23 cellular contexts compared by ENCODE assay signal in the genomic region with DNA sequence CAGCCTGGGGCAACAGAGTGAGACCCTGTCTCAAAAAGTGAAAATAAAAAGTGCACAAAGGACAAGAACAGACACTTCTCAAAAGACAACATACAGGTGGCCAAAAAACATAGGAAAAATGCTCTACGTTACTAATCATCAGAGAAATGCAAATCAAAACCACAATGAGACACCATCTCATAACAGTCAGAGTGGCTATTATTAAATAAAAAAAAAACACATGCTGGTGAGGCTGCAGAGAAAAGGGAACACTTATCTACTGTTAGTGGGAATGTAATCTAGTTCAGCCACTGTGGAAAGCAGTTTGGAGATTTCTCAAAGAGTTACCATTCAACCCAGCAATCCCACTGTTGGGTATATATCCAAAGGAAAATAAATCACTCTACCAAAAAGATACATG.
"Had no signal": no experiment of that assay in that cellular context is flagged by ENCODE, and none has a peak within 500 bp of the region (broad histone marks: within the 10 kb centered on the region; RNA-seq: fewer than 3 reads in every experiment).

No MANE protein-coding gene starts in this region.

- H3K9me3 ChIP-seq: esophagus squamous epithelium, right lobe of liver, uterus had no signal

- H3K4me1 ChIP-seq: esophagus squamous epithelium, left ventricle myocardium inferior, right lobe of liver, uterus had no signal

- ATAC-seq: activated CD4-positive, alpha-beta T cell treated with anti-CD3 and anti-CD28 coated beads for 36 hours; activated T-cell treated with anti-CD3 and anti-CD28 coated beads, Interleukin-2, amount 50 U/mL, for 72 hours; right lobe of liver; stimulated activated memory B cell treated with anti-CD40 and anti-IgM and Interleukin-4, amounts not matched to agents 10 μg/mL and 1 μg/mL and 100 μg/mL, for 72 hours; stimulated activated naive CD8-positive, alpha-beta T cell treated with anti-CD3 and anti-CD28 coated beads, Interleukin-15, amount 100 ng/mL, for 72 hours had no signal

- H3K36me3 ChIP-seq: right lobe of liver, uterus had no signal

- H3K27me3 ChIP-seq: esophagus squamous epithelium, right lobe of liver, uterus had no signal

- H3K27ac ChIP-seq: epithelial cell of prostate, esophagus squamous epithelium, left ventricle myocardium inferior, right lobe of liver, skin epidermis, uterus had no signal

- H3K4me3 ChIP-seq: esophagus squamous epithelium, left ventricle myocardium inferior, lung, right lobe of liver, skin epidermis, uterus had no signal

- DNase-seq: activated CD4-positive, alpha-beta T cell treated with anti-CD3 and anti-CD28 coated beads for 36 hours; activated CD4-positive, CD25-positive, alpha-beta regulatory T cell; activated naive CD4-positive, alpha-beta T cell treated with Interleukin-2 at 50 U/mL for 16 hours; activated T-cell treated with anti-CD3 and anti-CD28 coated beads for 4 hours; activated T-cell treated with anti-CD3 and anti-CD28 coated beads, Interleukin-2, amount 50 U/mL, for 72 hours; aorta; dermis blood vessel endothelial cell; effector CD8-positive, alpha-beta T cell; esophagus squamous epithelium; glutamatergic neuron; left ventricle myocardium inferior; right lobe of liver; stimulated activated CD4-positive, alpha-beta T cell treated with anti-CD3 and anti-CD28 coated beads, Interleukin-1b, Interleukin-23, amount 100 ng/mL, for 48 hours; stimulated activated CD4-positive, alpha-beta T cell treated with anti-CD3 and anti-CD28 coated beads, Interleukin-4, amount 100 ng/mL, for 4 hours; stimulated activated CD8-positive, alpha-beta memory T cell treated with anti-CD3 and anti-CD28 coated beads, Interleukin-4, amount 100 ng/mL, for 48 hours; stimulated activated naive CD8-positive, alpha-beta T cell treated with anti-CD3 and anti-CD28 coated beads, Interleukin-15, amount 100 ng/mL, for 72 hours; substantia nigra; T-helper 1 cell; uterus had no signal
